In the genomic region with DNA sequence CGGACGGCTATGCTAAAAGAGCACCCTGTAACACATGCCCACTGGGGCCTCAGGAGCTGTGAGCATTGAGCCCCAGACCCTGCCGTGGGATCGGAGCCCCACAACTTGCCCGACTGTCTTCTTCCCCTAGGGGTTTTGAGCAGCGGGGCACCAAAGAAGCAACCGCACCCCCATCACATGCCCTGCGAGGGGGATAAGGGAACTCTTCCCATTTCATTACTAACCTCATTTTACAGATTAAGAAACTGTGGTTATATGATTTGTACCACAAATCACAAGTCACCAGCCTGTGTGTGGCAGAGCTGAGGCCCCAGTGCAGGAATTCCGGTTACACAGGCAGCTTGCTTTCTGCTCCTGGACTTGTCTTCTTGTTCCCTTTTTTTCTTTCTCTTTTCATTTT, we compare ENCODE assay signal across 21 cellular contexts.
DNase-seq lines count a peak whose midpoint lies in the region; ATAC-seq and TF ChIP-seq lines count a peak whose summit lies in the region.
"Had no signal": no experiment of that assay in that cellular context is flagged by ENCODE, and none has a peak within 500 bp of the region (broad histone marks: within the 10 kb centered on the region; RNA-seq: fewer than 3 reads in every experiment).

No MANE protein-coding gene starts in this region.

- peak in 1 of 4 donors; percentile 19 for TF ChIP-seq POLR2A in upper lobe of left lung (IDR thresholded peaks at IDR 0.05)
- TF ChIP-seq POLR2A in heart left ventricle (IDR thresholded peaks at IDR 0.05) = no peak

- TF ChIP-seq CTCF in endothelial cell (IDR thresholded peaks at IDR 0.05; ENCODE audit: unreplicated experiment) = no peak
- TF ChIP-seq CTCF in upper lobe of left lung (IDR thresholded peaks at IDR 0.05) = no peak
- TF ChIP-seq CTCF in psoas muscle (IDR thresholded peaks at IDR 0.05) = no peak
- TF ChIP-seq CTCF in heart left ventricle (IDR thresholded peaks at IDR 0.05) = no peak

- H3K9me3 Mint-ChIP-seq in endothelial cell (ENCODE audit: unreplicated experiment) = no peaks in the 10 kb centered on the region
- H3K9me3 Mint-ChIP-seq: activated CD4-positive, alpha-beta T cell treated with anti-CD3 and anti-CD28 coated beads, Interleukin-2, amount 10 ng/mL, durations not matched to agents 7 days and 5 days; CD8-positive, alpha-beta T cell had no signal

- H3K4me1 ChIP-seq in upper lobe of left lung (peaks cover 13 to 20% (median 17%) of the 10 kb centered on the region in 4 donors), psoas muscle (peaks cover 8% of the 10 kb centered on the region), heart left ventricle (peaks cover 0 to 47% (median 13%) of the 10 kb centered on the region in 12 donors)
- H3K4me1 ChIP-seq: neural progenitor cell had no signal

- H3K4me1 Mint-ChIP-seq in endothelial cell (ENCODE audit: unreplicated experiment) = peaks cover 15% of the 10 kb centered on the region

- H3K27ac ChIP-seq in upper lobe of left lung (peak overlapping the region in 1 of 4 donors; percentile 52), psoas muscle (no peak overlapping the region), heart left ventricle (peak overlapping the region in 1 of 12 donors; percentile 37)
- H3K27ac ChIP-seq: hepatocyte, neural progenitor cell, SJSA1, thyroid gland had no signal

- H3K9me3 ChIP-seq in upper lobe of left lung = no peaks in the 10 kb centered on the region
- H3K9me3 ChIP-seq in psoas muscle = no peaks in the 10 kb centered on the region
- H3K9me3 ChIP-seq in heart left ventricle = no peaks in the 10 kb centered on the region
- H3K9me3 ChIP-seq: SJSA1, thyroid gland had no signal

- WGBS in upper lobe of left lung, 2 donors = 79 to 83% methylated on average over 7 to 9 of the region's 9 CpGs
- WGBS in psoas muscle, 3 donors = 87 to 92% (median 88%) methylated on average over 9 of the region's 9 CpGs
- WGBS in heart left ventricle, 4 donors = 83 to 92% (median 88%) methylated on average over 9 of the region's 9 CpGs

- intact Hi-C loops in Right ventricle myocardium inferior (cut with DNase I) = no loop called here
- intact Hi-C loops in left cardiac atrium (cut with DNase I) = no loop called here
- intact Hi-C loops in psoas muscle (cut with DNase I) = no loop called here
- intact Hi-C loops in heart left ventricle (cut with DNase I) = loop anchor here in 1 of 10 donors (10.0 kb wide), 1 partner anchor 60 kb away; no protein-coding TSS in a partner anchor

- DNase-seq in Right ventricle myocardium inferior (ENCODE audit: missing footprints) (peak; percentile 30), left cardiac atrium (no peak), OCI-M1 (lab: John Stamatoyannopoulos, UW) (peak; percentile 73), endothelial cell (ENCODE audit: low spot score) (no peak), upper lobe of left lung (peak; percentile 27 to 43), psoas muscle (no peak), heart left ventricle (no peak), cerebellum (ENCODE audit: low spot score) (no peak)
- DNase-seq: activated CD4-positive, alpha-beta T cell treated with anti-CD3 and anti-CD28 coated beads, Interleukin-2, amount 10 ng/mL, durations not matched to agents 7 days and 5 days; activated naive CD4-positive, alpha-beta T cell treated with Interleukin-2 at 50 U/mL for 16 hours; CD8-positive, alpha-beta T cell; DMS79; NCI-H2081; NCI-H510A treated with DMSO at 0.1 percent for 48 hours; stimulated activated CD8-positive, alpha-beta memory T cell treated with anti-CD3 and anti-CD28 coated beads, Interleukin-4, amount 100 ng/mL, for 48 hours; T-helper 9 cell; thyroid gland had no signal

- H3K27ac Mint-ChIP-seq in endothelial cell (ENCODE audit: unreplicated experiment) = peak overlapping the region; percentile 9
- H3K27ac Mint-ChIP-seq: activated CD4-positive, alpha-beta T cell treated with anti-CD3 and anti-CD28 coated beads, Interleukin-2, amount 10 ng/mL, durations not matched to agents 7 days and 5 days; CD8-positive, alpha-beta T cell; neural progenitor cell had no signal

- no peak for TF ChIP-seq EP300 in upper lobe of left lung (IDR thresholded peaks at IDR 0.05)

- ATAC-seq in Right ventricle myocardium inferior = no peak
- ATAC-seq in left cardiac atrium = no peak
- no peak for ATAC-seq in upper lobe of left lung (ENCODE audit: low FRiP score in 2 of 2)
- ATAC-seq in psoas muscle = no peak
- ATAC-seq in heart left ventricle = no peak
- ATAC-seq: CD8-positive, alpha-beta T cell; HepG2 had no signal

- no peaks in the 10 kb centered on the region for H3K27me3 Mint-ChIP-seq in endothelial cell (ENCODE audit: unreplicated experiment)

- no peak overlapping the region for H3K4me3 Mint-ChIP-seq in endothelial cell (ENCODE audit: unreplicated experiment)
- H3K4me3 Mint-ChIP-seq: activated CD4-positive, alpha-beta T cell treated with anti-CD3 and anti-CD28 coated beads, Interleukin-2, amount 10 ng/mL, durations not matched to agents 7 days and 5 days; CD8-positive, alpha-beta T cell; neural progenitor cell had no signal

- H3K27me3 ChIP-seq in upper lobe of left lung (no peaks in the 10 kb centered on the region), psoas muscle (ENCODE audit: insufficient read depth in 3 of 3, low read length in 2 of 3) (no peaks in the 10 kb centered on the region), heart left ventricle (no peaks in the 10 kb centered on the region)
- H3K27me3 ChIP-seq: hepatocyte, neural progenitor cell, SJSA1, thyroid gland had no signal

- H3K4me3 ChIP-seq in upper lobe of left lung (no peak overlapping the region), psoas muscle (no peak overlapping the region), heart left ventricle (no peak overlapping the region)
- H3K4me3 ChIP-seq: hepatocyte, neural progenitor cell, SJSA1, thyroid gland had no signal

- H3K36me3 ChIP-seq in upper lobe of left lung = no peaks in the 10 kb centered on the region
- no peaks in the 10 kb centered on the region for H3K36me3 ChIP-seq in psoas muscle (ENCODE audit: insufficient read depth in 1 of 2, low read depth in 1 of 2)
- no peaks in the 10 kb centered on the region for H3K36me3 ChIP-seq in heart left ventricle
- H3K36me3 ChIP-seq: neural progenitor cell, SJSA1, thyroid gland had no signal

- H3K36me3 Mint-ChIP-seq in endothelial cell (ENCODE audit: low read depth, unreplicated experiment) = no peaks in the 10 kb centered on the region
- H3K36me3 Mint-ChIP-seq: CD8-positive, alpha-beta T cell had no signal

Comparison
In these comparisons a context has a peak if more than half of its experiments do, and no peak if none do; other contexts are left out.
1. DNase-seq: peak in Right ventricle myocardium inferior (single experiment), OCI-M1 (single experiment) and upper lobe of left lung (2 of 2); none in left cardiac atrium (single experiment), endothelial cell (single experiment), psoas muscle (0 of 2), heart left ventricle (0 of 5) and cerebellum (single experiment).